ENCODE assay signal across 2 cellular contexts in genomic region chr2:232871835-232872736, GRCh38.
TF ChIP-seq lines count a peak whose summit lies in the region.

No MANE protein-coding gene starts in this region.

TF ChIP-seq in SK-N-SH, 30 proteins besides CTCF, POLR2A, EP300 and RAD21 (continued from another document):
- TF ChIP-seq USF1 (IDR thresholded peaks at IDR 0.05; ENCODE audit: borderline replicate concordance, low read depth) (no peak), TCF12 (IDR thresholded peaks at IDR 0.05) (no peak), ELF1 (IDR thresholded peaks at IDR 0.05) (no peak), FOXJ3 (CRISPR knock-in tag; IDR thresholded peaks at IDR 0.05) (no peak), NRF1 (IDR thresholded peaks at IDR 0.05; ENCODE audit: low read depth, low read length) (no peak), GATA2 (CRISPR knock-in tag; IDR thresholded peaks at IDR 0.05) (no peak), MXI1 (IDR thresholded peaks at IDR 0.05; ENCODE audit: low read depth, low read length) (no peak), YY1 (IDR thresholded peaks at IDR 0.05; ENCODE audit: low read depth) (no peak), NFIC (IDR thresholded peaks at IDR 0.05; ENCODE audit: borderline replicate concordance) (no peak), FOXM1 (IDR thresholded peaks at IDR 0.05; ENCODE audit: low read depth) (no peak)

TF ChIP-seq in SK-N-SH treated with all-trans-retinoic acid at 6 μM for 48 hours, 23 proteins besides CTCF, POLR2A, EP300 and RAD21 (continued from another document):
- no peak for TF ChIP-seq CSRNP3 (CRISPR knock-in tag; IDR thresholded peaks at IDR 0.05)
